Comparison of ENCODE assay signal across 21 cellular contexts in genomic region chr6:116157391-116157790, GRCh38. TPM values are rescaled to one million over a fixed set of nuclear protein-coding genes. Genes with fewer than 3 reads are reported as not detected.
DNase-seq lines count a peak whose midpoint lies in the region; ATAC-seq, FAIRE-seq and TF ChIP-seq lines count a peak whose summit lies in the region.
"Had no signal": no experiment of that assay in that cellular context is flagged by ENCODE, and none has a peak within 500 bp of the region (broad histone marks: within the 10 kb centered on the region; RNA-seq: fewer than 3 reads in every experiment).

No MANE protein-coding gene starts in this region.

- DNase-seq in T-helper 17 cell: no peak
- peak in 1 of 61 donors; percentile 17 for DNase-seq in caudate nucleus (lab: John Stamatoyannopoulos, UW)
- peak; percentile 65 for DNase-seq in fibroblast of peridontal ligament (ENCODE audit: extremely low read depth)
- DNase-seq in chondrocyte (ENCODE audit: low spot score): no peak
- DNase-seq in activated naive CD8-positive, alpha-beta T cell treated with anti-CD3 and anti-CD28 coated beads for 36 hours: no peak
- no peak for DNase-seq in heart right ventricle
- no peak for DNase-seq in GM12891 (ENCODE audit: insufficient read length, low spot score)
- DNase-seq: 8988T; ACHN; C1 segment of cervical spinal cord; Calu3; CD4-positive, alpha-beta memory T cell; COR-L47; DMS53; DND-41; GM23248; H7; HCEC 1CT had no signal

- H3K4me1 ChIP-seq in heart right ventricle: peaks cover 0 to 3% (median 0%) of the 10 kb centered on the region in 9 donors

- 79 to 88% methylated on average over 1 of the region's 1 CpG for WGBS in heart right ventricle, 2 donors

- ATAC-seq in T-helper 17 cell: no peak
- ATAC-seq in heart right ventricle: no peak
- ATAC-seq: A549 had no signal

- H3K4me3 Mint-ChIP-seq in T-helper 17 cell (no peak overlapping the region), chondrocyte (ENCODE audit: unreplicated experiment) (no peak overlapping the region)
- H3K4me3 Mint-ChIP-seq in activated naive CD8-positive, alpha-beta T cell treated with anti-CD3 and anti-CD28 coated beads for 36 hours: no peak overlapping the region
- H3K4me3 Mint-ChIP-seq: CD4-positive, alpha-beta memory T cell had no signal

- intact Hi-C loops in heart right ventricle (cut with DNase I): no loop called here

- TF ChIP-seq CTCF in chondrocyte (IDR thresholded peaks at IDR 0.05): no peak
- no peak for TF ChIP-seq CTCF in heart right ventricle (IDR thresholded peaks at IDR 0.05)

- FAIRE-seq in GM12891 (lab: Jason Lieb, UNC): no peak
- FAIRE-seq: A549, G401.6, H1 had no signal

- H3K27ac Mint-ChIP-seq in T-helper 17 cell: peak overlapping the region; percentile 37
- no peak overlapping the region for H3K27ac Mint-ChIP-seq in chondrocyte (ENCODE audit: unreplicated experiment)
- H3K27ac Mint-ChIP-seq in activated naive CD8-positive, alpha-beta T cell treated with anti-CD3 and anti-CD28 coated beads for 36 hours: no peak overlapping the region
- H3K27ac Mint-ChIP-seq: CD4-positive, alpha-beta memory T cell had no signal

- H3K27me3 Mint-ChIP-seq in T-helper 17 cell (no peaks in the 10 kb centered on the region), chondrocyte (ENCODE audit: low read depth) (no peaks in the 10 kb centered on the region)
- no peaks in the 10 kb centered on the region for H3K27me3 Mint-ChIP-seq in activated naive CD8-positive, alpha-beta T cell treated with anti-CD3 and anti-CD28 coated beads for 36 hours
- H3K27me3 Mint-ChIP-seq: CD4-positive, alpha-beta memory T cell had no signal

- no peak for TF ChIP-seq POLR2A in GM12891 (IDR thresholded peaks at IDR 0.05; ENCODE audit: low read depth, low read length)

- H3K9me3 Mint-ChIP-seq in chondrocyte (ENCODE audit: low read depth): peaks cover 7% of the 10 kb centered on the region
- H3K9me3 Mint-ChIP-seq in activated naive CD8-positive, alpha-beta T cell treated with anti-CD3 and anti-CD28 coated beads for 36 hours: peaks cover 6% of the 10 kb centered on the region

- H3K27me3 ChIP-seq in heart right ventricle: no peaks in the 10 kb centered on the region

- H3K4me1 Mint-ChIP-seq in T-helper 17 cell (peaks cover 3% of the 10 kb centered on the region), chondrocyte (ENCODE audit: low read depth) (peaks cover 4% of the 10 kb centered on the region)
- H3K4me1 Mint-ChIP-seq in activated naive CD8-positive, alpha-beta T cell treated with anti-CD3 and anti-CD28 coated beads for 36 hours: peaks cover 11% of the 10 kb centered on the region

- H3K4me3 ChIP-seq in heart right ventricle: no peak overlapping the region
- H3K4me3 ChIP-seq: A549, GM23248 had no signal

- peaks cover 5% of the 10 kb centered on the region for H3K36me3 Mint-ChIP-seq in T-helper 17 cell (ENCODE audit: low read depth)
- H3K36me3 Mint-ChIP-seq in chondrocyte (ENCODE audit: low read depth): peaks cover 4% of the 10 kb centered on the region
- H3K36me3 Mint-ChIP-seq in activated naive CD8-positive, alpha-beta T cell treated with anti-CD3 and anti-CD28 coated beads for 36 hours: peaks cover 26% of the 10 kb centered on the region

- H3K9me3 ChIP-seq in T-helper 17 cell (ENCODE audit: control insufficient read depth, low read length, poor library complexity, severe bottlenecking) (no peaks in the 10 kb centered on the region), heart right ventricle (peaks cover 0 to 4% (median 0%) of the 10 kb centered on the region in 11 donors)
- H3K9me3 ChIP-seq: A549 had no signal

- H3K36me3 ChIP-seq in heart right ventricle: no peaks in the 10 kb centered on the region

- H3K27ac ChIP-seq in caudate nucleus (ENCODE audit: low read depth, low read length) (peak overlapping the region; percentile 59), heart right ventricle (no peak overlapping the region)
- H3K27ac ChIP-seq: A549, GM23248 had no signal

TF ChIP-seq in GM12891, 5 proteins besides CTCF, POLR2A, EP300 and RAD21:
- TF ChIP-seq POLR2AphosphoS5 (IDR thresholded peaks at IDR 0.05; ENCODE audit: low read depth, low read length) (no peak), PAX5 (IDR thresholded peaks at IDR 0.05; ENCODE audit: insufficient read depth, low read length, severe bottlenecking) (no peak), POU2F2 (IDR thresholded peaks at IDR 0.05; ENCODE audit: low read depth, low read length) (no peak), TAF1 (IDR thresholded peaks at IDR 0.05; ENCODE audit: low read depth, low read length) (no peak), SPI1 (IDR thresholded peaks at IDR 0.05; ENCODE audit: low read depth, low read length) (no peak)
TF ChIP-seq in GM12891: peak in this region for 0.

RNA-seq across cellular contexts. Expression of gene COL10A1, which starts 31.5 kb away (rescaled TPM):
- total RNA-seq in T-helper 17 cell (under 1 TPM in 1 of 2 donors, not detected in 1; 0.34 TPM), chondrocyte (0.10 to 0.21 TPM in 2 of 3 replicates, not detected in the other), heart right ventricle (1 to 10 TPM in 1 of 10 donors, under 1 TPM in 4, not detected in 5; 0.09 to 3.1 (median 0.20) TPM)
- not detected for total RNA-seq in activated naive CD8-positive, alpha-beta T cell treated with anti-CD3 and anti-CD28 coated beads for 36 hours
- polyA plus RNA-seq in heart right ventricle: under 1 TPM; 0.01 to 0.15 TPM
- 0.15 TPM for polyA plus RNA-seq in GM12891 (2012; ENCODE audit: low read depth, missing spikeins)
- total RNA-seq: Calu3; CD4-positive, alpha-beta memory T cell; H1; H7 had no signal
- polyA plus RNA-seq: A549; CD4-positive, alpha-beta memory T cell; H1 had no signal

RNA-seq across cellular contexts. Expression of gene NT5DC1, which starts 56.7 kb away (rescaled TPM):
- total RNA-seq in T-helper 17 cell (10 to 100 TPM; 33.1 to 34.5 TPM), chondrocyte (20.5 to 21.2 TPM (median 20.6 TPM) in 3 replicates), heart right ventricle (10 to 100 TPM; 53.9 to 69.7 (median 60.4) TPM)
- 10 to 100 TPM; 42.6 to 47.1 TPM for total RNA-seq in activated naive CD8-positive, alpha-beta T cell treated with anti-CD3 and anti-CD28 coated beads for 36 hours
- polyA plus RNA-seq in heart right ventricle: 10 to 100 TPM in 1 of 2 donors, 1 to 10 TPM in 1; 5.9 to 11.8 TPM
- 68.8 TPM for polyA plus RNA-seq in GM12891 (2012; ENCODE audit: low read depth, missing spikeins)
